ENCODE assay signal across 8 cellular contexts in genomic region chr1:193059282-193060225, GRCh38. TPM values are rescaled to one million over a fixed set of nuclear protein-coding genes. Genes with fewer than 3 reads are reported as not detected.
DNase-seq lines count a peak whose midpoint lies in the region; ATAC-seq, FAIRE-seq and TF ChIP-seq lines count a peak whose summit lies in the region.

Gene RO60 (plus strand): TSS chr1:193059612. CDS start chr1:193069055, 9,443 bp downstream.
A gene with protein sequence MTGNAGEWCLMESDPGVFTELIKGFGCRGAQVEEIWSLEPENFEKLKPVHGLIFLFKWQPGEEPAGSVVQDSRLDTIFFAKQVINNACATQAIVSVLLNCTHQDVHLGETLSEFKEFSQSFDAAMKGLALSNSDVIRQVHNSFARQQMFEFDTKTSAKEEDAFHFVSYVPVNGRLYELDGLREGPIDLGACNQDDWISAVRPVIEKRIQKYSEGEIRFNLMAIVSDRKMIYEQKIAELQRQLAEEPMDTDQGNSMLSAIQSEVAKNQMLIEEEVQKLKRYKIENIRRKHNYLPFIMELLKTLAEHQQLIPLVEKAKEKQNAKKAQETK (minus strand): TSS chr1:193059360. CDS start chr1:193059260, 100 bp downstream.

- 1% methylated on average over 50 of the region's 81 CpGs for WGBS in mammary epithelial cell (ENCODE audit: low coverage, missing lambda C conversion rate)
- WGBS in small intestine, 3 donors = 0 to 1% (median 1%) methylated on average over 78 to 81 of the region's 81 CpGs

- dilution Hi-C loops in mammary epithelial cell (cut with HindIII; ENCODE audit: low sequenced_read_pairs) = no loop called here

- POLR2A ChIA-PET in AG04449 (lab: Yijun Ruan, JAX) = interaction anchor here (1.0 to 1.2 kb wide), 2 partner anchors 45 to 63 kb away, joined by 3 to 10 read pairs; partner anchors contain the start of gene GLRX2

- H3K27me3 ChIP-seq in WERI-Rb-1 (ENCODE audit: insufficient read depth, low read depth, severe bottlenecking) (no peaks in the 10 kb centered on the region), mammary epithelial cell (ENCODE audit: insufficient read depth, low read length) (no peaks in the 10 kb centered on the region), iPS-20b (ENCODE audit: insufficient read depth, low read length) (no peaks in the 10 kb centered on the region), small intestine (ENCODE audit: control insufficient read depth in 2 of 2, insufficient read depth in 2 of 2, low read length in 2 of 2) (no peaks in the 10 kb centered on the region)

- H3K27ac ChIP-seq in WERI-Rb-1 = peak within 1 kb of the TSS; percentile 96
- H3K27ac ChIP-seq in mammary epithelial cell (ENCODE audit: insufficient read depth, low read depth, low read length) = peak within 1 kb of the TSS; percentile 94
- peak within 1 kb of the TSS; percentile 98 for H3K27ac ChIP-seq in iPS-20b (ENCODE audit: low read length)
- H3K27ac ChIP-seq in small intestine (ENCODE audit: low read depth in 1 of 2, low read length in 1 of 2) = peak within 1 kb of the TSS; percentile 92 to 99

- H3K9me3 ChIP-seq in WERI-Rb-1 (ENCODE audit: severe bottlenecking) (no peaks in the 10 kb centered on the region), mammary epithelial cell (replicated peaks; ENCODE audit: insufficient read depth, low read length) (no peaks in the 10 kb centered on the region), iPS-20b (ENCODE audit: insufficient read depth, low read depth, low read length) (no peaks in the 10 kb centered on the region), small intestine (ENCODE audit: control insufficient read depth, low read depth) (no peaks in the 10 kb centered on the region)

- no peaks in the 10 kb centered on the region for H4K20me1 ChIP-seq in mammary epithelial cell (ENCODE audit: insufficient read depth, low read length)

- CTCF ChIA-PET in AG04449 (lab: Yijun Ruan, JAX) = interaction anchor here (1.2 to 1.6 kb wide), 4 partner anchors 11 to 253 kb away, joined by 3 to 5 read pairs (median 4); no protein-coding TSS in a partner anchor
- CTCF ChIA-PET in mammary epithelial cell (lab: Charles Lee; ENCODE audit: low non-redundant PET) = interaction anchor here (0.7 kb wide), 2 partner anchors 45 to 251 kb away, joined by 3 to 4 read pairs; no protein-coding TSS in a partner anchor

- H3K9ac ChIP-seq in mammary epithelial cell (ENCODE audit: insufficient read depth, low read length) (peak within 1 kb of the TSS; percentile 96), iPS-20b (ENCODE audit: low read depth, low read length) (peak within 1 kb of the TSS; percentile 97)

- no peak for FAIRE-seq in small intestine (lab: Jason Lieb, UNC)

- H3K36me3 ChIP-seq in WERI-Rb-1 (peaks cover 4% of the 10 kb centered on the region), mammary epithelial cell (ENCODE audit: insufficient read depth, low read length) (no peaks in the 10 kb centered on the region), iPS-20b (ENCODE audit: insufficient read depth, low read depth, low read length) (no peaks in the 10 kb centered on the region), small intestine (ENCODE audit: control insufficient read depth in 2 of 2, insufficient read depth in 2 of 2, low read length in 2 of 2) (no peaks in the 10 kb centered on the region)

- peak within 1 kb of the TSS; percentile 95 for H2AFZ ChIP-seq in mammary epithelial cell (ENCODE audit: low read depth, low read length)

- ATAC-seq in GM18873 (IDR thresholded peaks at IDR 0.05; ENCODE audit: low FRiP score, unreplicated experiment) = peak; percentile 95
- ATAC-seq in HG03139 (IDR thresholded peaks at IDR 0.05; ENCODE audit: unreplicated experiment) = peak; percentile 95

- in situ Hi-C loops in mammary epithelial cell (cut with MboI; ENCODE audit: low sequenced_read_pairs in 2 of 2) = no loop called here

- DNase-seq in AG04449 (ENCODE audit: low read depth, low spot score) (peak; percentile 92), NCI-H2227 (lab: John Stamatoyannopoulos, UW; ENCODE audit: unreplicated experiment) (peak; percentile 99), WERI-Rb-1 (peak; percentile 99), mammary epithelial cell (peak; percentile 99), small intestine (peak; percentile 99)

- H3K4me2 ChIP-seq in mammary epithelial cell (ENCODE audit: insufficient read depth, low read depth, low read length) = peak within 1 kb of the TSS; percentile 93

- H3K79me2 ChIP-seq in mammary epithelial cell (ENCODE audit: insufficient read depth, low read length) = peaks cover 89% of the 10 kb centered on the region

- peaks cover 24% of the 10 kb centered on the region for H3K4me1 ChIP-seq in mammary epithelial cell (ENCODE audit: insufficient read depth, low read length)
- H3K4me1 ChIP-seq in iPS-20b (ENCODE audit: insufficient read depth, low read length) = peaks cover 5% of the 10 kb centered on the region; the same call in 1 of the 2 replicates
- H3K4me1 ChIP-seq in small intestine (ENCODE audit: control insufficient read depth in 2 of 2, insufficient read depth in 1 of 2, low read depth in 1 of 2, low read length in 1 of 2) = peaks cover 0 to 8% of the 10 kb centered on the region in 2 donors

- H3K4me3 ChIP-seq in AG04449 (ENCODE audit: low read depth, low read length) (peak within 1 kb of the TSS; percentile 93), WERI-Rb-1 (ENCODE audit: low read depth, low read length) (peak within 1 kb of the TSS; percentile 76), mammary epithelial cell (replicated peaks in 1 of 3; ENCODE audit: insufficient read depth in 1 of 3, low read depth in 2 of 3, low read length in 3 of 3) (peak within 1 kb of the TSS; percentile 79 to 94 (median 87)), iPS-20b (ENCODE audit: low read length) (peak within 1 kb of the TSS; percentile 96), small intestine (ENCODE audit: low read depth in 1 of 2, low read length in 2 of 2) (peak within 1 kb of the TSS; percentile 72 to 86)

- TF ChIP-seq CTCF in AG04449 (IDR thresholded peaks at IDR 0.05; ENCODE audit: insufficient read depth, low read length, missing control alignments) = no peak
- no peak for TF ChIP-seq CTCF in WERI-Rb-1 (IDR thresholded peaks at IDR 0.05; ENCODE audit: low read depth, low read length)
- no peak for TF ChIP-seq CTCF in mammary epithelial cell (conservative IDR thresholded peaks at IDR 0.05 in 1 of 2, IDR thresholded peaks at IDR 0.05 in 1 of 2; ENCODE audit: extremely low read depth in 1 of 2, insufficient read depth in 1 of 2, low read depth in 1 of 2, low read length in 2 of 2)

- BruUV-seq in mammary epithelial cell (replicated peaks; lab: Mats Ljungman, UMichigan) = no TSS peak

- intact Hi-C loops in mammary epithelial cell (cut with micrococcal nuclease) = loop anchor here (1.0 kb wide), 2 partner anchors 46 to 63 kb away; partner anchors contain the start of genes CDC73 and GLRX2

RNA-seq across cellular contexts. Expression of gene RO60, which starts in this region (rescaled TPM):
- 100 to 1,000 TPM in 1 of 2 donors, 10 to 100 TPM in 1; 56.1 to 118 TPM for total RNA-seq in mammary epithelial cell
- 27.0 TPM for polyA plus RNA-seq in mammary epithelial cell
- 56.5 TPM for polyA minus RNA-seq in mammary epithelial cell
- 1 to 10 TPM; 4.0 to 7.3 (median 7.2) TPM for polyA plus RNA-seq in small intestine

RNA-seq across cellular contexts. Expression of the second gene that starts in this region (rescaled TPM):
- total RNA-seq in mammary epithelial cell = 10 to 100 TPM; 26.3 to 52.6 TPM
- polyA plus RNA-seq in mammary epithelial cell = 25.0 TPM
- 75.1 TPM for polyA minus RNA-seq in mammary epithelial cell
- 10 to 100 TPM; 22.6 to 24.3 (median 24.2) TPM for polyA plus RNA-seq in small intestine

Comparison
In these comparisons a context has a peak if more than half of its experiments do, and no peak if none do; other contexts are left out.
1. Peak in every context shown above with its lines: DNase-seq, ATAC-seq, H3K4me3 ChIP-seq and H3K27ac ChIP-seq.